In the genomic region with DNA sequence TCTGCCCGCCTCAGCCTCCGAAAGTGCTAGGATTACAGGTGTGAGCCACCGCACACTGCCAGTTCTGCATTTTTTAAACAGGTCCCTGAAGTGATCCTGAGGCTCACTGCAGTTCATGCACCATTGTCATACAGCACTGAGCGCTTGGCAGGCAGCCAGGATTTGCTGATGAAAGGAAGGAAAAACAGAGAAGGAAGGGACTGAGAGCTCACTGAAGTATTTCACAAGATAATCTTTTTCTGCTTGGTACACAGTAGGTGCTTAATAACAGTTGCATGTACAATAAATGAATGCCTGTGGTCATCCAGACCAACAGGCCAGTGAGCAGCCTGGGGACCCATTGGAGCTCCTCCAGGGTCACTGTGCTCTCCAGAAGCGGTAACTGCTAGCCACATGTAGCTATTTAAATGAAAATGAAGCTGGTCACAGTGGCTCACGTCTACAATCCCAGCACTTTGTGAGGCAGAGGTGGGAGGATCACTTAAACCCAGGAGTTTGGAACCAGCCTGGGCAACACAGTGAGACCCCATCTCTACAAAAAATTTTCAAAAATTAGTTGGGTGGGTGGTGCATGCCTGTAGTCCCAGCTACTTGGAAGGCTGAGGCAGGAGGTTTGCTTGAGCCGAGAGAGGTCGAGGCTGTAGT, we compare ENCODE assay signal across 10 cellular contexts. TPM values are rescaled to one million over a fixed set of nuclear protein-coding genes. Genes with fewer than 3 reads are reported as not detected.
DNase-seq lines count a peak whose midpoint lies in the region; ATAC-seq and TF ChIP-seq lines count a peak whose summit lies in the region.
"Had no signal": no experiment of that assay in that cellular context is flagged by ENCODE, and none has a peak within 500 bp of the region (broad histone marks: within the 10 kb centered on the region; RNA-seq: fewer than 3 reads in every experiment).

No MANE protein-coding gene starts in this region.

- H3K9me3 ChIP-seq in vagina = no peaks in the 10 kb centered on the region

- no peak overlapping the region for H3K4me3 ChIP-seq in vagina
- H3K4me3 ChIP-seq: PC-9 had no signal

- ATAC-seq in left ventricle myocardium superior (peak; percentile 23), GM18870 (IDR thresholded peaks at IDR 0.05; ENCODE audit: unreplicated experiment) (no peak), HG03521 (IDR thresholded peaks at IDR 0.05; ENCODE audit: unreplicated experiment) (no peak)
- ATAC-seq: natural killer cell treated with Interleukin-12 subunit alpha and Interleukin-12 subunit beta and Interleukin-15 and Interleukin-18, amount 100 ng/mL, for 72 hours had no signal

- no peaks in the 10 kb centered on the region for H3K4me1 ChIP-seq in vagina

- peak; percentile 57 for DNase-seq in DMS79 treated with DMSO at 0.1 percent for 48 hours (lab: John Stamatoyannopoulos, UW)
- DNase-seq in NAMALWA (ENCODE audit: low spot score) = peak; percentile 44
- DNase-seq in SHP77 (lab: John Stamatoyannopoulos, UW) = peak; percentile 33 to 69
- peak; percentile 75 for DNase-seq in left ventricle myocardium superior
- no peak for DNase-seq in activated T-cell treated with anti-CD3 and anti-CD28 coated beads for 4 hours
- no peak for DNase-seq in vagina (ENCODE audit: extremely low spot score in 2 of 2)

- no peaks in the 10 kb centered on the region for H3K27me3 ChIP-seq in vagina

- no peak for TF ChIP-seq CTCF in vagina (IDR thresholded peaks at IDR 0.05)

- intact Hi-C loops in left ventricle myocardium superior (cut with micrococcal nuclease) (no loop called here), vagina (cut with DNase I) (no loop called here)

- H3K36me3 ChIP-seq in vagina = no peaks in the 10 kb centered on the region

- H3K27ac ChIP-seq in vagina = no peak overlapping the region
- H3K27ac ChIP-seq: PC-9 had no signal

- TF ChIP-seq POLR2A in vagina (IDR thresholded peaks at IDR 0.05) = no peak

RNA-seq across cellular contexts. Expression of a gene that starts 33.1 kb away (rescaled TPM):
- 13.8 TPM for total RNA-seq in left ventricle myocardium superior
- total RNA-seq in vagina = 34.1 TPM

Comparison
In these comparisons a context has a peak if more than half of its experiments do, and no peak if none do; other contexts are left out.
1. DNase-seq: peak in DMS79 treated with DMSO at 0.1 percent for 48 hours (single experiment), NAMALWA (single experiment), SHP77 (2 of 2) and left ventricle myocardium superior (single experiment); none in activated T-cell treated with anti-CD3 and anti-CD28 coated beads for 4 hours (single experiment) and vagina (0 of 2).